9 cellular contexts compared by ENCODE assay signal in genomic region chr10:3484306-3485187, GRCh38.
DNase-seq lines count a peak whose midpoint lies in the region; ATAC-seq, FAIRE-seq and TF ChIP-seq lines count a peak whose summit lies in the region.
"Had no signal": no experiment of that assay in that cellular context is flagged by ENCODE, and none has a peak within 500 bp of the region (broad histone marks: within the 10 kb centered on the region; RNA-seq: fewer than 3 reads in every experiment).

No MANE protein-coding gene starts in this region.

- H3K4me3 Mint-ChIP-seq in effector memory CD8-positive, alpha-beta T cell: peak overlapping the region; percentile 1 to 56

- peaks cover 27 to 39% of the 10 kb centered on the region in 2 donors for H3K27me3 Mint-ChIP-seq in effector memory CD8-positive, alpha-beta T cell

- peak; percentile 87 for ATAC-seq in GM19397 (IDR thresholded peaks at IDR 0.05; ENCODE audit: unreplicated experiment)
- peak; percentile 81 for ATAC-seq in HG03354 (IDR thresholded peaks at IDR 0.05; ENCODE audit: poor library complexity, severe bottlenecking, unreplicated experiment)
- ATAC-seq in effector memory CD8-positive, alpha-beta T cell (replicated peaks): no peak
- ATAC-seq: HCT116 had no signal

- peaks cover 10 to 12% of the 10 kb centered on the region in 2 donors for H3K4me1 Mint-ChIP-seq in effector memory CD8-positive, alpha-beta T cell (ENCODE audit: low read depth in 2 of 2)

- TF ChIP-seq CTCF in D721Med (IDR thresholded peaks at IDR 0.05; ENCODE audit: insufficient read depth, missing control alignments): no peak

- H3K9me3 Mint-ChIP-seq in effector memory CD8-positive, alpha-beta T cell: peaks cover 2 to 10% of the 10 kb centered on the region in 2 donors

- no peaks in the 10 kb centered on the region for H3K36me3 Mint-ChIP-seq in effector memory CD8-positive, alpha-beta T cell (ENCODE audit: insufficient read depth)

- no peak overlapping the region for H3K4me3 ChIP-seq in skin epidermis

- no peak for FAIRE-seq in D721Med (lab: Jason Lieb, UNC)

- peak overlapping the region in 1 of 2 donors; percentile 15 for H3K27ac Mint-ChIP-seq in effector memory CD8-positive, alpha-beta T cell

- DNase-seq in COR-L47 (lab: John Stamatoyannopoulos, UW): peak; percentile 30
- no peak for DNase-seq in effector memory CD8-positive, alpha-beta T cell
- DNase-seq in activated effector memory CD4-positive, alpha-beta T cell treated with Interleukin-2 at 50 U/mL for 16 hours: no peak
- DNase-seq in D721Med (ENCODE audit: insufficient read length, low spot score): no peak
- no peak for DNase-seq in stimulated activated CD4-positive, alpha-beta T cell treated with anti-CD3 and anti-CD28 coated beads, Interleukin-4, amount 100 ng/mL, for 1 hour

- H3K27ac ChIP-seq in skin epidermis: peak overlapping the region in 19 of 21 experiments; percentile 15 to 79 (median 57)
